1 cellular context compared by ENCODE assay signal in genomic region chr16:46973457-46974324, GRCh38.
TF ChIP-seq lines count a peak whose summit lies in the region.

DNAJA2 (minus strand) TSS chr16:46973674; CDS start chr16:46973572, 102 bp downstream.

TF ChIP-seq in HepG2, 621 proteins besides CTCF, POLR2A, EP300 and RAD21 (continued from another document and continues in another):
- TF ChIP-seq KIAA2018 (CRISPR knock-in tag; IDR thresholded peaks at IDR 0.05; ENCODE audit: borderline replicate concordance), result peak; percentile 63; the same call in 1 of the 2 replicates
- TF ChIP-seq ZNF34 (CRISPR knock-in tag; IDR thresholded peaks at IDR 0.05; ENCODE audit: borderline replicate concordance), result no peak
- no peak for TF ChIP-seq TCF7 (IDR thresholded peaks at IDR 0.05; ENCODE audit: low read depth)
- TF ChIP-seq ZNF17 (CRISPR knock-in tag; IDR thresholded peaks at IDR 0.05), result no peak
- no peak for TF ChIP-seq ZNF496 (CRISPR knock-in tag; IDR thresholded peaks at IDR 0.05; ENCODE audit: insufficient replicate concordance)
- peak; percentile 74 for TF ChIP-seq JUND (CRISPR knock-in tag; IDR thresholded peaks at IDR 0.05)
- peak; percentile 84; the same call in 1 of the 2 replicates for TF ChIP-seq REL (CRISPR knock-in tag; conservative IDR thresholded peaks at IDR 0.05)
- TF ChIP-seq PTBP1 (IDR thresholded peaks at IDR 0.05; ENCODE audit: low read depth, low read length, poor library complexity, severe bottlenecking), result peak; percentile 90
- TF ChIP-seq THYN1 (CRISPR knock-in tag; IDR thresholded peaks at IDR 0.05; ENCODE audit: borderline replicate concordance, low read depth), result no peak
- TF ChIP-seq LRRFIP1 (CRISPR knock-in tag; conservative IDR thresholded peaks at IDR 0.05), result 0 out of 2 replicates have a peak, but pooled peaks have one; percentile 59
- no peak for TF ChIP-seq ZSCAN22 (CRISPR knock-in tag; IDR thresholded peaks at IDR 0.05)
- peak; percentile 63 for TF ChIP-seq ZNF143 (CRISPR knock-in tag; IDR thresholded peaks at IDR 0.05)
- peak; percentile 79; the same call in 1 of the 2 replicates for TF ChIP-seq PCBP1 (IDR thresholded peaks at IDR 0.05; ENCODE audit: borderline replicate concordance, low read depth, low read length)
- TF ChIP-seq, protein P1, sequence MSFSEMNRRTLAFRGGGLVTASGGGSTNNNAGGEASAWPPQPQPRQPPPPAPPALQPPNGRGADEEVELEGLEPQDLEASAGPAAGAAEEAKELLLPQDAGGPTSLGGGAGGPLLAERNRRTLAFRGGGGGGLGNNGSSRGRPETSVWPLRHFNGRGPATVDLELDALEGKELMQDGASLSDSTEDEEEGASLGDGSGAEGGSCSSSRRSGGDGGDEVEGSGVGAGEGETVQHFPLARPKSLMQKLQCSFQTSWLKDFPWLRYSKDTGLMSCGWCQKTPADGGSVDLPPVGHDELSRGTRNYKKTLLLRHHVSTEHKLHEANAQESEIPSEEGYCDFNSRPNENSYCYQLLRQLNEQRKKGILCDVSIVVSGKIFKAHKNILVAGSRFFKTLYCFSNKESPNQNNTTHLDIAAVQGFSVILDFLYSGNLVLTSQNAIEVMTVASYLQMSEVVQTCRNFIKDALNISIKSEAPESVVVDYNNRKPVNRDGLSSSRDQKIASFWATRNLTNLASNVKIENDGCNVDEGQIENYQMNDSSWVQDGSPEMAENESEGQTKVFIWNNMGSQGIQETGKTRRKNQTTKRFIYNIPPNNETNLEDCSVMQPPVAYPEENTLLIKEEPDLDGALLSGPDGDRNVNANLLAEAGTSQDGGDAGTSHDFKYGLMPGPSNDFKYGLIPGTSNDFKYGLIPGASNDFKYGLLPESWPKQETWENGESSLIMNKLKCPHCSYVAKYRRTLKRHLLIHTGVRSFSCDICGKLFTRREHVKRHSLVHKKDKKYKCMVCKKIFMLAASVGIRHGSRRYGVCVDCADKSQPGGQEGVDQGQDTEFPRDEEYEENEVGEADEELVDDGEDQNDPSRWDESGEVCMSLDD (CRISPR knock-in tag; IDR thresholded peaks at IDR 0.05; ENCODE audit: borderline replicate concordance), result peak; percentile 96
- TF ChIP-seq ZNF432 (CRISPR knock-in tag; IDR thresholded peaks at IDR 0.05; ENCODE audit: borderline replicate concordance), result no peak; the same call in 1 of the 2 replicates
- peak; percentile 93 for TF ChIP-seq ZNF547 (CRISPR knock-in tag; IDR thresholded peaks at IDR 0.05)
- peak; percentile 88 for TF ChIP-seq RFXAP (CRISPR knock-in tag; IDR thresholded peaks at IDR 0.05; ENCODE audit: borderline replicate concordance)
- peak; percentile 53; the same call in 1 of the 2 replicates for TF ChIP-seq SOX5 (CRISPR knock-in tag; IDR thresholded peaks at IDR 0.05; ENCODE audit: borderline replicate concordance)
- TF ChIP-seq ZNF790 (CRISPR knock-in tag; IDR thresholded peaks at IDR 0.05; ENCODE audit: borderline replicate concordance), result peak; percentile 95; the same call in 1 of the 2 replicates
- TF ChIP-seq THAP11 (CRISPR knock-in tag; IDR thresholded peaks at IDR 0.05), result peak; percentile 88
- peak; percentile 29; the same call in 1 of the 2 replicates for TF ChIP-seq ELF4 (CRISPR knock-in tag; IDR thresholded peaks at IDR 0.05; ENCODE audit: borderline replicate concordance)
- no peak for TF ChIP-seq HHEX (CRISPR knock-in tag; IDR thresholded peaks at IDR 0.05)
- TF ChIP-seq ETV6 (CRISPR knock-in tag; conservative IDR thresholded peaks at IDR 0.05), result peak; percentile 35; the same call in 1 of the 2 replicates
- TF ChIP-seq BCL6 (CRISPR knock-in tag; IDR thresholded peaks at IDR 0.05), result peak; percentile 58; the same call in 1 of the 2 replicates
- TF ChIP-seq KLF6 (CRISPR knock-in tag; IDR thresholded peaks at IDR 0.05), result peak; percentile 81
- peak; percentile 99 for TF ChIP-seq GMEB1 (CRISPR knock-in tag; IDR thresholded peaks at IDR 0.05; ENCODE audit: borderline replicate concordance)
- peak; percentile 99 for TF ChIP-seq ZNF44 (CRISPR knock-in tag; IDR thresholded peaks at IDR 0.05)
- TF ChIP-seq HOXA5 (CRISPR knock-in tag; IDR thresholded peaks at IDR 0.05), result peak; percentile 93
- TF ChIP-seq, protein P2, sequence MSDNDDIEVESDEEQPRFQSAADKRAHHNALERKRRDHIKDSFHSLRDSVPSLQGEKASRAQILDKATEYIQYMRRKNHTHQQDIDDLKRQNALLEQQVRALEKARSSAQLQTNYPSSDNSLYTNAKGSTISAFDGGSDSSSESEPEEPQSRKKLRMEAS (IDR thresholded peaks at IDR 0.05), result peak; percentile 82
- no peak for TF ChIP-seq ZNF7 (CRISPR knock-in tag; IDR thresholded peaks at IDR 0.05)
- peak; percentile 85 for TF ChIP-seq SAP130 (CRISPR knock-in tag; IDR thresholded peaks at IDR 0.05; ENCODE audit: low read depth)
- TF ChIP-seq HCFC1 (IDR thresholded peaks at IDR 0.05; ENCODE audit: low read depth, low read length), result peak; percentile 35; the same call in 1 of the 2 replicates
- TF ChIP-seq ZZZ3 (CRISPR knock-in tag; IDR thresholded peaks at IDR 0.05; ENCODE audit: borderline replicate concordance), result no peak; the same call in 1 of the 2 replicates
- peak; percentile 85 for TF ChIP-seq RFXANK (CRISPR knock-in tag; IDR thresholded peaks at IDR 0.05)
- TF ChIP-seq EED (CRISPR knock-in tag; IDR thresholded peaks at IDR 0.05), result peak; percentile 97
- TF ChIP-seq, protein P3, sequence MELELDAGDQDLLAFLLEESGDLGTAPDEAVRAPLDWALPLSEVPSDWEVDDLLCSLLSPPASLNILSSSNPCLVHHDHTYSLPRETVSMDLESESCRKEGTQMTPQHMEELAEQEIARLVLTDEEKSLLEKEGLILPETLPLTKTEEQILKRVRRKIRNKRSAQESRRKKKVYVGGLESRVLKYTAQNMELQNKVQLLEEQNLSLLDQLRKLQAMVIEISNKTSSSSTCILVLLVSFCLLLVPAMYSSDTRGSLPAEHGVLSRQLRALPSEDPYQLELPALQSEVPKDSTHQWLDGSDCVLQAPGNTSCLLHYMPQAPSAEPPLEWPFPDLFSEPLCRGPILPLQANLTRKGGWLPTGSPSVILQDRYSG (CRISPR knock-in tag; IDR thresholded peaks at IDR 0.05), result peak; percentile 92
- TF ChIP-seq, protein P4, sequence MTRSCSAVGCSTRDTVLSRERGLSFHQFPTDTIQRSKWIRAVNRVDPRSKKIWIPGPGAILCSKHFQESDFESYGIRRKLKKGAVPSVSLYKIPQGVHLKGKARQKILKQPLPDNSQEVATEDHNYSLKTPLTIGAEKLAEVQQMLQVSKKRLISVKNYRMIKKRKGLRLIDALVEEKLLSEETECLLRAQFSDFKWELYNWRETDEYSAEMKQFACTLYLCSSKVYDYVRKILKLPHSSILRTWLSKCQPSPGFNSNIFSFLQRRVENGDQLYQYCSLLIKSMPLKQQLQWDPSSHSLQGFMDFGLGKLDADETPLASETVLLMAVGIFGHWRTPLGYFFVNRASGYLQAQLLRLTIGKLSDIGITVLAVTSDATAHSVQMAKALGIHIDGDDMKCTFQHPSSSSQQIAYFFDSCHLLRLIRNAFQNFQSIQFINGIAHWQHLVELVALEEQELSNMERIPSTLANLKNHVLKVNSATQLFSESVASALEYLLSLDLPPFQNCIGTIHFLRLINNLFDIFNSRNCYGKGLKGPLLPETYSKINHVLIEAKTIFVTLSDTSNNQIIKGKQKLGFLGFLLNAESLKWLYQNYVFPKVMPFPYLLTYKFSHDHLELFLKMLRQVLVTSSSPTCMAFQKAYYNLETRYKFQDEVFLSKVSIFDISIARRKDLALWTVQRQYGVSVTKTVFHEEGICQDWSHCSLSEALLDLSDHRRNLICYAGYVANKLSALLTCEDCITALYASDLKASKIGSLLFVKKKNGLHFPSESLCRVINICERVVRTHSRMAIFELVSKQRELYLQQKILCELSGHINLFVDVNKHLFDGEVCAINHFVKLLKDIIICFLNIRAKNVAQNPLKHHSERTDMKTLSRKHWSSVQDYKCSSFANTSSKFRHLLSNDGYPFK (CRISPR knock-in tag; IDR thresholded peaks at IDR 0.05; ENCODE audit: borderline replicate concordance), result peak; percentile 82; the same call in 1 of the 2 replicates
- no peak for TF ChIP-seq ZNF510 (CRISPR knock-in tag; IDR thresholded peaks at IDR 0.05; ENCODE audit: low read depth)
- peak; percentile 95 for TF ChIP-seq POGK (CRISPR knock-in tag; conservative IDR thresholded peaks at IDR 0.05)
